Comparison of ENCODE assay signal across 7 cellular contexts in genomic region chr2:3223080-3223923, GRCh38.
A peak's percentile ranks its signal among the peaks of the same experiment; 100 is the strongest.
DNase-seq lines count a peak whose midpoint lies in the region; ATAC-seq lines count a peak whose summit lies in the region.

No MANE protein-coding gene starts in this region.

- H3K27ac Mint-ChIP-seq in natural killer cell treated with Interleukin-12 subunit alpha and Interleukin-12 subunit beta and Interleukin-15 and Interleukin-18, amount 100 ng/mL, for 72 hours, result peak overlapping the region; percentile 98 to 99

- H3K4me1 Mint-ChIP-seq in natural killer cell treated with Interleukin-12 subunit alpha and Interleukin-12 subunit beta and Interleukin-15 and Interleukin-18, amount 100 ng/mL, for 72 hours (ENCODE audit: low read depth in 2 of 2), result peaks cover 57 to 62% of the 10 kb centered on the region in 2 donors

- peaks cover 53% of the 10 kb centered on the region for H3K36me3 Mint-ChIP-seq in natural killer cell treated with Interleukin-12 subunit alpha and Interleukin-12 subunit beta and Interleukin-15 and Interleukin-18, amount 100 ng/mL, for 72 hours

- peaks cover 23% of the 10 kb centered on the region for H3K9me3 Mint-ChIP-seq in natural killer cell treated with Interleukin-12 subunit alpha and Interleukin-12 subunit beta and Interleukin-15 and Interleukin-18, amount 100 ng/mL, for 72 hours

- ATAC-seq in GM21360 (IDR thresholded peaks at IDR 0.05; ENCODE audit: unreplicated experiment) (peak; percentile 97), HG03571 (IDR thresholded peaks at IDR 0.05; ENCODE audit: unreplicated experiment) (peak; percentile 96)
- ATAC-seq in natural killer cell treated with Interleukin-12 subunit alpha and Interleukin-12 subunit beta and Interleukin-15 and Interleukin-18, amount 100 ng/mL, for 72 hours, result peak; percentile 96

- no peaks in the 10 kb centered on the region for H3K27me3 Mint-ChIP-seq in natural killer cell treated with Interleukin-12 subunit alpha and Interleukin-12 subunit beta and Interleukin-15 and Interleukin-18, amount 100 ng/mL, for 72 hours

- H3K4me3 Mint-ChIP-seq in natural killer cell treated with Interleukin-12 subunit alpha and Interleukin-12 subunit beta and Interleukin-15 and Interleukin-18, amount 100 ng/mL, for 72 hours, result peak overlapping the region; percentile 76

- DNase-seq in activated T-helper 1 cell treated with anti-CD3 and anti-CD28 coated beads, Interleukin-2, amount 50 U/mL, for 16 hours (ENCODE audit: low read depth in 1 of 2, low spot score in 1 of 2), result peak; percentile 34 to 79
- DNase-seq in natural killer cell treated with Interleukin-12 subunit alpha and Interleukin-12 subunit beta and Interleukin-15 and Interleukin-18, amount 100 ng/mL, for 72 hours (ENCODE audit: low spot score), result peak; percentile 98
- no peak for DNase-seq in NCI-H128 (lab: John Stamatoyannopoulos, UW; ENCODE audit: unreplicated experiment)
- DNase-seq in SK-N-DZ (ENCODE audit: low spot score), result no peak
- DNase-seq in NCI-H1105 treated with DMSO at 0.1 percent for 48 hours (lab: John Stamatoyannopoulos, UW), result no peak

Comparison
In these comparisons a context has a peak if more than half of its experiments do, and no peak if none do; other contexts are left out.
1. DNase-seq: peak in activated T-helper 1 cell treated with anti-CD3 and anti-CD28 coated beads, Interleukin-2, amount 50 U/mL, for 16 hours (2 of 2) and natural killer cell treated with Interleukin-12 subunit alpha and Interleukin-12 subunit beta and Interleukin-15 and Interleukin-18, amount 100 ng/mL, for 72 hours (single experiment); none in NCI-H128 (single experiment), SK-N-DZ (single experiment) and NCI-H1105 treated with DMSO at 0.1 percent for 48 hours (single experiment).
2. Peak in every context shown above with its lines, with median percentiles within 50 percentile points of each other: ATAC-seq.